Comparison of ENCODE assay signal across 25 cellular contexts in the genomic region with DNA sequence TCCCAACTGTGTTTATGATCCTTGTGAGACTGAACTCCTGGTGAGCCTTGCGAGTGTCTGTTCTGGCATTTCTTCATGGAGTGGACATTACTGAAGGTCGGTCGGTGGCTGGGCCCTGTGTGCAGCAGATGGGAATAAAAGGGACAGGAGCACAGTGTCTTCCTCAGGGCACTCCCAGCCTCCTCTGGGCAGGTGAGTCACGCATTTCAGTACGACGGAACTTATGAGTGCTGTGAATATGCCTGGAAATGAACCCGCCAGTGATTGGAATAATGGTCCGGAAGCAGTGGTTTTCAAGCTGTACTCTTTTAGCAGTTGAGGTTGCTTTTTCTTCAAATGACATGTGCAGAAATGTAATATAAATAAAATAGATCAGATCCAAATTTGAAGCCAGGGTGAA. TPM values are rescaled to one million over a fixed set of nuclear protein-coding genes. Genes with fewer than 3 reads are reported as not detected.
A peak's percentile ranks its signal among the peaks of the same experiment; 100 is the strongest.
DNase-seq lines count a peak whose midpoint lies in the region; ATAC-seq and TF ChIP-seq lines count a peak whose summit lies in the region.
"Had no signal": no experiment of that assay in that cellular context is flagged by ENCODE, and none has a peak within 500 bp of the region (broad histone marks: within the 10 kb centered on the region; RNA-seq: fewer than 3 reads in every experiment).

No MANE protein-coding gene starts in this region.

- H3K36me3 Mint-ChIP-seq in neural crest cell (ENCODE audit: low read depth) (peaks cover 13% of the 10 kb centered on the region), mesothelial cell of epicardium (peaks cover 8% of the 10 kb centered on the region)
- peaks cover 34% of the 10 kb centered on the region for H3K36me3 Mint-ChIP-seq in activated T-cell treated with anti-CD3 and anti-CD28 coated beads, Interleukin-2, amount 50 U/mL, for 4 hours (ENCODE audit: insufficient read depth)

- peaks cover 3% of the 10 kb centered on the region for H3K9me3 Mint-ChIP-seq in neural crest cell
- no peaks in the 10 kb centered on the region for H3K9me3 Mint-ChIP-seq in mesothelial cell of epicardium
- no peaks in the 10 kb centered on the region for H3K9me3 Mint-ChIP-seq in activated T-cell treated with anti-CD3 and anti-CD28 coated beads, Interleukin-2, amount 50 U/mL, for 4 hours
- H3K9me3 Mint-ChIP-seq: CD14-positive monocyte, HFFc6 had no signal

- peak; percentile 28 for DNase-seq in GM03348 (ENCODE audit: low spot score)
- DNase-seq in dermis blood vessel endothelial cell, result peak; percentile 8
- DNase-seq in head of caudate nucleus, result peak in 23 of 42 donors; percentile 7 to 75 (median 38)
- no peak for DNase-seq in neural crest cell (ENCODE audit: low read depth, low spot score)
- DNase-seq in SHP77 (lab: John Stamatoyannopoulos, UW), result no peak
- DNase-seq in mesothelial cell of epicardium (ENCODE audit: low spot score in 2 of 2, unreplicated experiment in 2 of 2), result no peak
- DNase-seq in activated T-cell treated with anti-CD3 and anti-CD28 coated beads, Interleukin-2, amount 50 U/mL, for 4 hours, result no peak
- DNase-seq: AML-193; Calu3; CD8-positive, alpha-beta memory T cell; DMS153; DND-41; GM23248; HFFc6; NCI-H1048; NCI-H1417; NCI-H2029 treated with DMSO at 0.1 percent for 48 hours; NCI-H446 treated with DMSO at 0.1 percent for 48 hours; NCI-H526; NCI-H82; NK-92 treated with Interleukin-12 subunit alpha and Interleukin-12 subunit beta, amount 100 ng/mL, for 24 hours; PC-3; SJCRH30 had no signal

- H3K27ac Mint-ChIP-seq in neural crest cell (ENCODE audit: unreplicated experiment) (peak overlapping the region; percentile 81), mesothelial cell of epicardium (no peak overlapping the region)
- H3K27ac Mint-ChIP-seq: CD14-positive monocyte, HFFc6 had no signal

- no peak for ATAC-seq in activated T-cell treated with anti-CD3 and anti-CD28 coated beads, Interleukin-2, amount 50 U/mL, for 4 hours
- ATAC-seq: A549, PC-3 had no signal

- no peak overlapping the region for H3K4me3 Mint-ChIP-seq in neural crest cell
- no peak overlapping the region for H3K4me3 Mint-ChIP-seq in mesothelial cell of epicardium
- no peak overlapping the region for H3K4me3 Mint-ChIP-seq in activated T-cell treated with anti-CD3 and anti-CD28 coated beads, Interleukin-2, amount 50 U/mL, for 4 hours
- H3K4me3 Mint-ChIP-seq: CD14-positive monocyte; CD8-positive, alpha-beta memory T cell; HFFc6 had no signal

- no peak for TF ChIP-seq CTCF in neural crest cell (conservative IDR thresholded peaks at IDR 0.05)
- TF ChIP-seq CTCF in mesothelial cell of epicardium (IDR thresholded peaks at IDR 0.05; ENCODE audit: unreplicated experiment), result no peak

- intact Hi-C loops in head of caudate nucleus (cut with DNase I), result no loop called here

- no peaks in the 10 kb centered on the region for H3K27me3 Mint-ChIP-seq in neural crest cell (ENCODE audit: low read depth)
- no peaks in the 10 kb centered on the region for H3K27me3 Mint-ChIP-seq in mesothelial cell of epicardium (ENCODE audit: low read depth)
- no peaks in the 10 kb centered on the region for H3K27me3 Mint-ChIP-seq in activated T-cell treated with anti-CD3 and anti-CD28 coated beads, Interleukin-2, amount 50 U/mL, for 4 hours (ENCODE audit: low read depth)

- H3K4me1 Mint-ChIP-seq in neural crest cell, result peaks cover 39% of the 10 kb centered on the region
- H3K4me1 Mint-ChIP-seq in mesothelial cell of epicardium, result peaks cover 22% of the 10 kb centered on the region
- no peaks in the 10 kb centered on the region for H3K4me1 Mint-ChIP-seq in activated T-cell treated with anti-CD3 and anti-CD28 coated beads, Interleukin-2, amount 50 U/mL, for 4 hours (ENCODE audit: low read depth)

RNA-seq across cellular contexts. Expression of a gene that starts 55.1 kb away (rescaled TPM):
- 28.2 and 30.9 TPM in 2 replicates for total RNA-seq in dermis blood vessel endothelial cell
- 34.4 and 35.1 TPM in 2 replicates for total RNA-seq in neural crest cell
- 31.3 to 37.0 TPM (median 36.4 TPM) in 3 replicates for total RNA-seq in mesothelial cell of epicardium
- total RNA-seq in activated T-cell treated with anti-CD3 and anti-CD28 coated beads, Interleukin-2, amount 50 U/mL, for 4 hours, result 10 to 100 TPM; 31.9 to 36.9 (median 35.4) TPM

Comparison
In these comparisons a context has a peak if more than half of its experiments do, and no peak if none do; other contexts are left out.
1. DNase-seq: peak in GM03348 (single experiment), dermis blood vessel endothelial cell (single experiment) and head of caudate nucleus (23 of 42); none in neural crest cell (single experiment), SHP77 (0 of 2), mesothelial cell of epicardium (0 of 2) and activated T-cell treated with anti-CD3 and anti-CD28 coated beads, Interleukin-2, amount 50 U/mL, for 4 hours (single experiment).